Comparison of ENCODE assay signal across 1 cellular context in the genomic region with DNA sequence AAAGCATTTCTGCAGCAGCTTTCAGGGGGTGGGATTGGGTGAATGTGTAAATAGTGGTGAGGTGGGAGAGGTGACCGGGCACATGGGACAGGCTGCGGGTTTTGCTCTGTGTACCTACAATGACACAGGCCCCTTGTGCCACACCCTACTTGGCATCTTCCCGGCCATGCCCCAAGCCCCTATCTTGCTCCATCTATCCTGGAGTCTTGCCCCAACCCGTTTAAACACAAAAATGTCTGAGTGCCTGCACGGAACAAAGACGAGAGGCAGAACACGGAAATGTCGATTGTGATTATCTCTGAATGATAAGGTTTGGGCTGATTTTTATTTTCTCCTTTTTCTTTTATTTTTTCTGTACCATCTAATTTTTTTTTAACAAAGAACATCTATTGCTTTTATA.
TF ChIP-seq lines count a peak whose summit lies in the region.

No MANE protein-coding gene starts in this region.

TF ChIP-seq in HepG2, 621 proteins besides CTCF, POLR2A, EP300 and RAD21 (continued from another document):
- TF ChIP-seq, protein P1, sequence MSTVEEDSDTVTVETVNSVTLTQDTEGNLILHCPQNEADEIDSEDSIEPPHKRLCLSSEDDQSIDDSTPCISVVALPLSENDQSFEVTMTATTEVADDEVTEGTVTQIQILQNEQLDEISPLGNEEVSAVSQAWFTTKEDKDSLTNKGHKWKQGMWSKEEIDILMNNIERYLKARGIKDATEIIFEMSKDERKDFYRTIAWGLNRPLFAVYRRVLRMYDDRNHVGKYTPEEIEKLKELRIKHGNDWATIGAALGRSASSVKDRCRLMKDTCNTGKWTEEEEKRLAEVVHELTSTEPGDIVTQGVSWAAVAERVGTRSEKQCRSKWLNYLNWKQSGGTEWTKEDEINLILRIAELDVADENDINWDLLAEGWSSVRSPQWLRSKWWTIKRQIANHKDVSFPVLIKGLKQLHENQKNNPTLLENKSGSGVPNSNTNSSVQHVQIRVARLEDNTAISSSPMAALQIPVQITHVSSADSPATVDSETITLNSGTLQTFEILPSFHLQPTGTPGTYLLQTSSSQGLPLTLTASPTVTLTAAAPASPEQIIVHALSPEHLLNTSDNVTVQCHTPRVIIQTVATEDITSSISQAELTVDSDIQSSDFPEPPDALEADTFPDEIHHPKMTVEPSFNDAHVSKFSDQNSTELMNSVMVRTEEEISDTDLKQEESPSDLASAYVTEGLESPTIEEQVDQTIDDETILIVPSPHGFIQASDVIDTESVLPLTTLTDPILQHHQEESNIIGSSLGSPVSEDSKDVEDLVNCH (CRISPR knock-in tag; IDR thresholded peaks at IDR 0.05) = no peak
- TF ChIP-seq, protein P2, sequence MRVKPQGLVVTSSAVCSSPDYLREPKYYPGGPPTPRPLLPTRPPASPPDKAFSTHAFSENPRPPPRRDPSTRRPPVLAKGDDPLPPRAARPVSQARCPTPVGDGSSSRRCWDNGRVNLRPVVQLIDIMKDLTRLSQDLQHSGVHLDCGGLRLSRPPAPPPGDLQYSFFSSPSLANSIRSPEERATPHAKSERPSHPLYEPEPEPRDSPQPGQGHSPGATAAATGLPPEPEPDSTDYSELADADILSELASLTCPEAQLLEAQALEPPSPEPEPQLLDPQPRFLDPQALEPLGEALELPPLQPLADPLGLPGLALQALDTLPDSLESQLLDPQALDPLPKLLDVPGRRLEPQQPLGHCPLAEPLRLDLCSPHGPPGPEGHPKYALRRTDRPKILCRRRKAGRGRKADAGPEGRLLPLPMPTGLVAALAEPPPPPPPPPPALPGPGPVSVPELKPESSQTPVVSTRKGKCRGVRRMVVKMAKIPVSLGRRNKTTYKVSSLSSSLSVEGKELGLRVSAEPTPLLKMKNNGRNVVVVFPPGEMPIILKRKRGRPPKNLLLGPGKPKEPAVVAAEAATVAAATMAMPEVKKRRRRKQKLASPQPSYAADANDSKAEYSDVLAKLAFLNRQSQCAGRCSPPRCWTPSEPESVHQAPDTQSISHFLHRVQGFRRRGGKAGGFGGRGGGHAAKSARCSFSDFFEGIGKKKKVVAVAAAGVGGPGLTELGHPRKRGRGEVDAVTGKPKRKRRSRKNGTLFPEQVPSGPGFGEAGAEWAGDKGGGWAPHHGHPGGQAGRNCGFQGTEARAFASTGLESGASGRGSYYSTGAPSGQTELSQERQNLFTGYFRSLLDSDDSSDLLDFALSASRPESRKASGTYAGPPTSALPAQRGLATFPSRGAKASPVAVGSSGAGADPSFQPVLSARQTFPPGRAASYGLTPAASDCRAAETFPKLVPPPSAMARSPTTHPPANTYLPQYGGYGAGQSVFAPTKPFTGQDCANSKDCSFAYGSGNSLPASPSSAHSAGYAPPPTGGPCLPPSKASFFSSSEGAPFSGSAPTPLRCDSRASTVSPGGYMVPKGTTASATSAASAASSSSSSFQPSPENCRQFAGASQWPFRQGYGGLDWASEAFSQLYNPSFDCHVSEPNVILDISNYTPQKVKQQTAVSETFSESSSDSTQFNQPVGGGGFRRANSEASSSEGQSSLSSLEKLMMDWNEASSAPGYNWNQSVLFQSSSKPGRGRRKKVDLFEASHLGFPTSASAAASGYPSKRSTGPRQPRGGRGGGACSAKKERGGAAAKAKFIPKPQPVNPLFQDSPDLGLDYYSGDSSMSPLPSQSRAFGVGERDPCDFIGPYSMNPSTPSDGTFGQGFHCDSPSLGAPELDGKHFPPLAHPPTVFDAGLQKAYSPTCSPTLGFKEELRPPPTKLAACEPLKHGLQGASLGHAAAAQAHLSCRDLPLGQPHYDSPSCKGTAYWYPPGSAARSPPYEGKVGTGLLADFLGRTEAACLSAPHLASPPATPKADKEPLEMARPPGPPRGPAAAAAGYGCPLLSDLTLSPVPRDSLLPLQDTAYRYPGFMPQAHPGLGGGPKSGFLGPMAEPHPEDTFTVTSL (CRISPR knock-in tag; IDR thresholded peaks at IDR 0.05; ENCODE audit: borderline replicate concordance) = no peak
- TF ChIP-seq, protein P3, sequence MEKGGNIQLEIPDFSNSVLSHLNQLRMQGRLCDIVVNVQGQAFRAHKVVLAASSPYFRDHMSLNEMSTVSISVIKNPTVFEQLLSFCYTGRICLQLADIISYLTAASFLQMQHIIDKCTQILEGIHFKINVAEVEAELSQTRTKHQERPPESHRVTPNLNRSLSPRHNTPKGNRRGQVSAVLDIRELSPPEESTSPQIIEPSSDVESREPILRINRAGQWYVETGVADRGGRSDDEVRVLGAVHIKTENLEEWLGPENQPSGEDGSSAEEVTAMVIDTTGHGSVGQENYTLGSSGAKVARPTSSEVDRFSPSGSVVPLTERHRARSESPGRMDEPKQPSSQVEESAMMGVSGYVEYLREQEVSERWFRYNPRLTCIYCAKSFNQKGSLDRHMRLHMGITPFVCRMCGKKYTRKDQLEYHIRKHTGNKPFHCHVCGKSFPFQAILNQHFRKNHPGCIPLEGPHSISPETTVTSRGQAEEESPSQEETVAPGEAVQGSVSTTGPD (CRISPR knock-in tag; IDR thresholded peaks at IDR 0.05) = no peak
- no peak for TF ChIP-seq IRX3 (CRISPR knock-in tag; IDR thresholded peaks at IDR 0.05; ENCODE audit: borderline replicate concordance, low read depth)
TF ChIP-seq in HepG2: peak in this region for 0.
